8 cellular contexts compared by ENCODE assay signal in the genomic region with DNA sequence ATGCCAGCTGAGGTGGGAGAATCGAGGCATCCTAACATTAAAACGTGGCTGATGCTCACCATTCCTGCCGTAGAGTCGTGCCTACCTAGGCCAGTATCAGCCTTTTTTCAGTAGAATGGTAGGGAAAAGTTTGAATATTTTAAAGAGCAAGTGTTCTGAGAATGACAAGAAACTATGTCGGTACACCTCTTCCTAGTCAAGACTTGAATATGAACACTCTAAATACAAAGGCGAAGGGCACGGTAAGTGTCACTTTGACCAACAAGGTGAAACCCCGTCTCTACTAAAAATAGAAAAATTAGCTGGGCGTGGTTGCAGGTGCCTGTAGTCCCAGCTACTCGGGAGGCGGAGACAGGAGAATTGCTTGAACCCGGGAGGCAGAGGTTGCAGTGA. TPM values are rescaled to one million over a fixed set of nuclear protein-coding genes. Genes with fewer than 3 reads are reported as not detected.
A peak's percentile ranks its signal among the peaks of the same experiment; 100 is the strongest.
DNase-seq lines count a peak whose midpoint lies in the region; ATAC-seq and TF ChIP-seq lines count a peak whose summit lies in the region.

No MANE protein-coding gene starts in this region.

- peak overlapping the region; percentile 82 for H3K27ac Mint-ChIP-seq in activated CD4-positive, alpha-beta T cell treated with anti-CD3 and anti-CD28 coated beads for 36 hours
- peak overlapping the region; percentile 48 for H3K27ac Mint-ChIP-seq in activated T-helper 17 cell treated with anti-CD3 and anti-CD28 coated beads, Interleukin-2, amount 50 U/mL, for 72 hours

- no peaks in the 10 kb centered on the region for H3K4me1 ChIP-seq in testis

- H3K9me3 Mint-ChIP-seq in activated CD4-positive, alpha-beta T cell treated with anti-CD3 and anti-CD28 coated beads for 36 hours (ENCODE audit: low read depth): no peaks in the 10 kb centered on the region
- H3K9me3 Mint-ChIP-seq in activated T-helper 17 cell treated with anti-CD3 and anti-CD28 coated beads, Interleukin-2, amount 50 U/mL, for 72 hours: no peaks in the 10 kb centered on the region

- peaks cover 20% of the 10 kb centered on the region for H3K4me1 Mint-ChIP-seq in activated CD4-positive, alpha-beta T cell treated with anti-CD3 and anti-CD28 coated beads for 36 hours
- H3K4me1 Mint-ChIP-seq in activated T-helper 17 cell treated with anti-CD3 and anti-CD28 coated beads, Interleukin-2, amount 50 U/mL, for 72 hours: peaks cover 5% of the 10 kb centered on the region

- TF ChIP-seq CTCF in kidney epithelial cell (IDR thresholded peaks at IDR 0.05; ENCODE audit: insufficient read depth, low read length, poor library complexity, severe bottlenecking) (no peak), testis (IDR thresholded peaks at IDR 0.05) (no peak)

- H3K27me3 ChIP-seq in kidney epithelial cell (ENCODE audit: control insufficient read depth, insufficient read depth, low read length) (no peaks in the 10 kb centered on the region), testis (no peaks in the 10 kb centered on the region)

- CTCF ChIA-PET in activated CD4-positive, alpha-beta T cell treated with anti-CD3 and anti-CD28 coated beads for 36 hours (lab: Charles Lee): interaction anchor here (0.6 to 0.7 kb wide), 2 partner anchors 201 to 922 kb away, joined by 3 to 5 read pairs; no protein-coding TSS in a partner anchor

- no peak for TF ChIP-seq POLR2A in testis (IDR thresholded peaks at IDR 0.05)

- no peaks in the 10 kb centered on the region for H3K36me3 Mint-ChIP-seq in activated CD4-positive, alpha-beta T cell treated with anti-CD3 and anti-CD28 coated beads for 36 hours (ENCODE audit: low read depth)
- H3K36me3 Mint-ChIP-seq in activated T-helper 17 cell treated with anti-CD3 and anti-CD28 coated beads, Interleukin-2, amount 50 U/mL, for 72 hours (ENCODE audit: low read depth): no peaks in the 10 kb centered on the region

- intact Hi-C loops in activated CD4-positive, alpha-beta T cell treated with anti-CD3 and anti-CD28 coated beads for 36 hours (cut with DNase I, micrococcal nuclease): loop anchor here (2.0 to 5.0 kb wide), 6 partner anchors 152 to 1885 kb away; a partner anchor contains a TSS
- intact Hi-C loops in testis (cut with DNase I; ENCODE audit: low total_unique reads): no loop called here

- H3K36me3 ChIP-seq in kidney epithelial cell (ENCODE audit: control insufficient read depth, insufficient read depth, low read length) (no peaks in the 10 kb centered on the region), testis (ENCODE audit: low read depth, missing control alignments) (no peaks in the 10 kb centered on the region)

- POLR2A ChIA-PET in activated CD4-positive, alpha-beta T cell treated with anti-CD3 and anti-CD28 coated beads for 36 hours (lab: Charles Lee): no interaction called here

- peak overlapping the region in 1 of 2 donors; percentile 96 for H3K27ac ChIP-seq in testis

- no peak for DNase-seq in activated CD4-positive, alpha-beta T cell treated with anti-CD3 and anti-CD28 coated beads for 36 hours
- DNase-seq in activated CD4-positive, alpha-beta T cell treated with anti-CD3 and anti-CD28 coated beads, Interleukin-2, amount 50 U/mL, for 48 hours: no peak
- DNase-seq in kidney epithelial cell (ENCODE audit: low read depth) (no peak), testis (no peak), iPS-NIHi7 (ENCODE audit: extremely low spot score) (no peak)

- no peaks in the 10 kb centered on the region for H3K9me3 ChIP-seq in testis

- peak overlapping the region; percentile 91 for H3K4me3 ChIP-seq in kidney epithelial cell (ENCODE audit: low read depth, low read length)
- peak overlapping the region; percentile 82 to 100 for H3K4me3 ChIP-seq in testis

- no peak for ATAC-seq in activated CD4-positive, alpha-beta T cell treated with anti-CD3 and anti-CD28 coated beads for 36 hours
- ATAC-seq in activated T-helper 17 cell treated with anti-CD3 and anti-CD28 coated beads, Interleukin-2, amount 50 U/mL, for 72 hours (replicated peaks): no peak
- ATAC-seq in GM18517 (IDR thresholded peaks at IDR 0.05; ENCODE audit: unreplicated experiment): no peak
- ATAC-seq in GM21737 (IDR thresholded peaks at IDR 0.05; ENCODE audit: unreplicated experiment): no peak

- H3K27me3 Mint-ChIP-seq in activated CD4-positive, alpha-beta T cell treated with anti-CD3 and anti-CD28 coated beads for 36 hours: no peaks in the 10 kb centered on the region
- no peaks in the 10 kb centered on the region for H3K27me3 Mint-ChIP-seq in activated T-helper 17 cell treated with anti-CD3 and anti-CD28 coated beads, Interleukin-2, amount 50 U/mL, for 72 hours

- 31 to 33% methylated on average over 12 of the region's 12 CpGs for WGBS in testis, 2 donors

- peak overlapping the region; percentile 91 for H3K4me3 Mint-ChIP-seq in activated CD4-positive, alpha-beta T cell treated with anti-CD3 and anti-CD28 coated beads for 36 hours
- peak overlapping the region; percentile 90 for H3K4me3 Mint-ChIP-seq in activated T-helper 17 cell treated with anti-CD3 and anti-CD28 coated beads, Interleukin-2, amount 50 U/mL, for 72 hours

RNA-seq across cellular contexts. Expression of a gene that starts 1.0 kb away (rescaled TPM):
- 10 to 100 TPM; 15.9 to 17.3 TPM for total RNA-seq in activated CD4-positive, alpha-beta T cell treated with anti-CD3 and anti-CD28 coated beads for 36 hours
- 10 to 100 TPM; 10.4 to 14.1 TPM for total RNA-seq in activated T-helper 17 cell treated with anti-CD3 and anti-CD28 coated beads, Interleukin-2, amount 50 U/mL, for 72 hours
- total RNA-seq in kidney epithelial cell (39.1 and 42.3 TPM in 2 replicates), testis (10 to 100 TPM; 47.5 to 58.7 TPM)
- polyA plus RNA-seq in testis (ENCODE audit: insufficient read depth, low read depth, low replicate concordance): 80.3 TPM

RNA-seq across cellular contexts. Expression of a gene that starts 21.3 kb away (rescaled TPM):
- total RNA-seq in activated CD4-positive, alpha-beta T cell treated with anti-CD3 and anti-CD28 coated beads for 36 hours: 10 to 100 TPM; 22.6 to 26.8 TPM
- 10 to 100 TPM; 19.8 to 24.7 TPM for total RNA-seq in activated T-helper 17 cell treated with anti-CD3 and anti-CD28 coated beads, Interleukin-2, amount 50 U/mL, for 72 hours
- total RNA-seq in kidney epithelial cell (26.5 and 34.6 TPM in 2 replicates), testis (10 to 100 TPM; 36.0 to 39.4 TPM)
- polyA plus RNA-seq in testis (ENCODE audit: insufficient read depth, low read depth, low replicate concordance): 13.9 TPM
